Comparison of ENCODE assay signal across 26 cellular contexts in the genomic region with DNA sequence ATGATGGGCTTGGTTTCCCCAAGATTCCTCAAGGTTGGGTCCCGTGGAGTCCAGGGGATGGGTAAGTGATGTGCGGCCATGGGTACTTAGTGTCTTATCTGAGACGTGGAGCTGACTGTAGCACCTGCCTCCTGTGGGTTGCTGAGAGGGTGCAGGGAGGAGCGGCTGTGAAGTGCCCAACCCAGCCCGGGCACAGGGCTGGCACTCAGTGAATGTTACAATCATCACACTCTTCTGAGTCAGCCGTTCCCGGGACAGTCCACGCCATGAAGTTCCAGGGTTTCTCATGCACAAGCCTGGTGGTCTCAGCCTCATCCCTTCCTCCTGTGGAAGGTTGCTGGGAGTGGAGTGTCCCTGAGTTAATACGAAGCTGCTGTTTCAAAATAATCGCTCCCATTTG. TPM values are rescaled to one million over a fixed set of nuclear protein-coding genes. Genes with fewer than 3 reads are reported as not detected.
DNase-seq lines count a peak whose midpoint lies in the region; ATAC-seq and TF ChIP-seq lines count a peak whose summit lies in the region.
"Had no signal": no experiment of that assay in that cellular context is flagged by ENCODE, and none has a peak within 500 bp of the region (broad histone marks: within the 10 kb centered on the region; RNA-seq: fewer than 3 reads in every experiment).

No MANE protein-coding gene starts in this region.

- H3K27ac Mint-ChIP-seq in GM23338: no peak overlapping the region
- H3K27ac Mint-ChIP-seq: CD14-positive monocyte; CD8-positive, alpha-beta memory T cell; IgD-negative memory B cell had no signal

- H3K9me3 ChIP-seq in psoas muscle: no peaks in the 10 kb centered on the region
- H3K9me3 ChIP-seq: SJSA1 had no signal

- intact Hi-C loops in left ventricle myocardium superior (cut with micrococcal nuclease) (no loop called here), cardiac septum (cut with DNase I) (no loop called here), psoas muscle (cut with DNase I) (no loop called here)

- WGBS in psoas muscle, 3 donors: 65 to 70% (median 67%) methylated on average over 10 of the region's 10 CpGs

- H3K36me3 ChIP-seq in GM23338 (ENCODE audit: insufficient read depth): no peaks in the 10 kb centered on the region
- no peaks in the 10 kb centered on the region for H3K36me3 ChIP-seq in psoas muscle (ENCODE audit: insufficient read depth in 1 of 2, low read depth in 1 of 2)
- H3K36me3 ChIP-seq: SJSA1 had no signal

- H3K27ac ChIP-seq in cingulate gyrus (ENCODE audit: low read depth, low read length) (peak overlapping the region; percentile 88), substantia nigra (ENCODE audit: low read depth, low read length, poor library complexity, severe bottlenecking) (peak overlapping the region; percentile 97), GM23338 (ENCODE audit: low read depth) (no peak overlapping the region), psoas muscle (no peak overlapping the region)
- H3K27ac ChIP-seq: HL-60, KMS-11, PC-9, SJSA1 had no signal

- no peak overlapping the region for H2AFZ ChIP-seq in GM23338
- H2AFZ ChIP-seq: PC-9 had no signal

- peaks cover 19% of the 10 kb centered on the region for H3K27me3 Mint-ChIP-seq in GM23338 (ENCODE audit: insufficient read depth, low read depth, poor library complexity)

- no peaks in the 10 kb centered on the region for H4K20me1 ChIP-seq in GM23338 (replicated peaks; ENCODE audit: insufficient read depth)

- no peak overlapping the region for H3K4me3 Mint-ChIP-seq in GM23338
- H3K4me3 Mint-ChIP-seq: CD14-positive monocyte; CD8-positive, alpha-beta memory T cell; IgD-negative memory B cell had no signal

- H3K27me3 ChIP-seq in GM23338 (ENCODE audit: insufficient read depth): peaks cover 17% of the 10 kb centered on the region
- peaks cover 0 to 31% (median 12%) of the 10 kb centered on the region in 3 donors for H3K27me3 ChIP-seq in psoas muscle (ENCODE audit: insufficient read depth in 3 of 3, low read length in 2 of 3)

- ATAC-seq in left ventricle myocardium superior (peak; percentile 80), HG02763 (IDR thresholded peaks at IDR 0.05; ENCODE audit: unreplicated experiment) (no peak), GM23338 (no peak), psoas muscle (no peak)
- ATAC-seq: HCT116 had no signal

- H3K79me2 ChIP-seq in GM23338 (replicated peaks; ENCODE audit: insufficient read depth): no peaks in the 10 kb centered on the region

- peaks cover 16% of the 10 kb centered on the region for H3K4me1 Mint-ChIP-seq in GM23338
- H3K4me1 Mint-ChIP-seq: CD8-positive, alpha-beta memory T cell had no signal

- TF ChIP-seq CTCF in GM23338 (conservative IDR thresholded peaks at IDR 0.05; ENCODE audit: low read depth in 2 of 2) (no peak), psoas muscle (IDR thresholded peaks at IDR 0.05) (no peak)

- H3K9me2 ChIP-seq in GM23338 (ENCODE audit: insufficient read depth): no peaks in the 10 kb centered on the region

- no peaks in the 10 kb centered on the region for H3K9me3 Mint-ChIP-seq in GM23338
- H3K9me3 Mint-ChIP-seq: CD14-positive monocyte; CD8-positive, alpha-beta memory T cell; IgD-negative memory B cell had no signal

- H3K4me3 ChIP-seq in GM23338 (no peak overlapping the region), psoas muscle (no peak overlapping the region)
- H3K4me3 ChIP-seq: PC-9, SJSA1 had no signal

- peaks cover 9% of the 10 kb centered on the region for H3K4me1 ChIP-seq in GM23338 (ENCODE audit: insufficient read depth)
- no peaks in the 10 kb centered on the region for H3K4me1 ChIP-seq in psoas muscle
- H3K4me1 ChIP-seq: SJSA1 had no signal

- DNase-seq in left ventricle myocardium superior (no peak), cardiac septum (ENCODE audit: low spot score) (no peak), NCI-H510A (lab: John Stamatoyannopoulos, UW) (peak; percentile 29), substantia nigra (lab: John Stamatoyannopoulos, UW) (peak in 8 of 49 donors; percentile 5 to 46 (median 24)), GM23338 (ENCODE audit: low spot score) (no peak), psoas muscle (no peak)
- DNase-seq: CD8-positive, alpha-beta memory T cell; DMS 273 treated with DMSO at 0.1 percent for 48 hours; DND-41; MM.1S; NCI-H1048; NCI-H146; NCI-H1930; NCI-H2171; NCI-H226; NCI-H526 treated with DMSO at 0.1 percent for 48 hours; PC-9; Right ventricle myocardium superior had no signal

- H3F3A ChIP-seq in GM23338 (replicated peaks; ENCODE audit: low read depth): no peaks in the 10 kb centered on the region

- no peaks in the 10 kb centered on the region for H3K36me3 Mint-ChIP-seq in GM23338 (ENCODE audit: low read depth)
- H3K36me3 Mint-ChIP-seq: CD14-positive monocyte; CD8-positive, alpha-beta memory T cell; IgD-negative memory B cell had no signal

- no peak overlapping the region for H3K4me2 ChIP-seq in GM23338
- H3K4me2 ChIP-seq: KMS-11, PC-9 had no signal

TF ChIP-seq in GM23338, 12 proteins besides CTCF, POLR2A, EP300 and RAD21 (continues in another document):
- TF ChIP-seq, protein P1, sequence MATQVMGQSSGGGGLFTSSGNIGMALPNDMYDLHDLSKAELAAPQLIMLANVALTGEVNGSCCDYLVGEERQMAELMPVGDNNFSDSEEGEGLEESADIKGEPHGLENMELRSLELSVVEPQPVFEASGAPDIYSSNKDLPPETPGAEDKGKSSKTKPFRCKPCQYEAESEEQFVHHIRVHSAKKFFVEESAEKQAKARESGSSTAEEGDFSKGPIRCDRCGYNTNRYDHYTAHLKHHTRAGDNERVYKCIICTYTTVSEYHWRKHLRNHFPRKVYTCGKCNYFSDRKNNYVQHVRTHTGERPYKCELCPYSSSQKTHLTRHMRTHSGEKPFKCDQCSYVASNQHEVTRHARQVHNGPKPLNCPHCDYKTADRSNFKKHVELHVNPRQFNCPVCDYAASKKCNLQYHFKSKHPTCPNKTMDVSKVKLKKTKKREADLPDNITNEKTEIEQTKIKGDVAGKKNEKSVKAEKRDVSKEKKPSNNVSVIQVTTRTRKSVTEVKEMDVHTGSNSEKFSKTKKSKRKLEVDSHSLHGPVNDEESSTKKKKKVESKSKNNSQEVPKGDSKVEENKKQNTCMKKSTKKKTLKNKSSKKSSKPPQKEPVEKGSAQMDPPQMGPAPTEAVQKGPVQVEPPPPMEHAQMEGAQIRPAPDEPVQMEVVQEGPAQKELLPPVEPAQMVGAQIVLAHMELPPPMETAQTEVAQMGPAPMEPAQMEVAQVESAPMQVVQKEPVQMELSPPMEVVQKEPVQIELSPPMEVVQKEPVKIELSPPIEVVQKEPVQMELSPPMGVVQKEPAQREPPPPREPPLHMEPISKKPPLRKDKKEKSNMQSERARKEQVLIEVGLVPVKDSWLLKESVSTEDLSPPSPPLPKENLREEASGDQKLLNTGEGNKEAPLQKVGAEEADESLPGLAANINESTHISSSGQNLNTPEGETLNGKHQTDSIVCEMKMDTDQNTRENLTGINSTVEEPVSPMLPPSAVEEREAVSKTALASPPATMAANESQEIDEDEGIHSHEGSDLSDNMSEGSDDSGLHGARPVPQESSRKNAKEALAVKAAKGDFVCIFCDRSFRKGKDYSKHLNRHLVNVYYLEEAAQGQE (IDR thresholded peaks at IDR 0.05; ENCODE audit: unreplicated experiment): no peak
- TF ChIP-seq EZH2 (IDR thresholded peaks at IDR 0.05; ENCODE audit: low read depth, unreplicated experiment): no peak
- TF ChIP-seq EZH2phosphoT487 (IDR thresholded peaks at IDR 0.05; ENCODE audit: unreplicated experiment): no peak
- no peak for TF ChIP-seq POLR2AphosphoS5 (IDR thresholded peaks at IDR 0.05; ENCODE audit: low read depth)
- TF ChIP-seq CREB1 (CRISPR knock-in tag; IDR thresholded peaks at IDR 0.05; ENCODE audit: low read depth): no peak
- no peak for TF ChIP-seq NANOG (IDR thresholded peaks at IDR 0.05; ENCODE audit: borderline replicate concordance)
- no peak for TF ChIP-seq STAT1 (IDR thresholded peaks at IDR 0.05; ENCODE audit: unreplicated experiment)

RNA-seq across cellular contexts. Expression of a gene that starts 29.1 kb away (rescaled TPM):
- 1.9 TPM for total RNA-seq in left ventricle myocardium superior
- 7.7 TPM for total RNA-seq in cardiac septum
- 0.39 and 1.7 TPM in 2 replicates for total RNA-seq in GM23338 (2014; rRNA removed; shearing (Covaris generic))
- 0.42 and 0.99 TPM in 2 replicates for polyA plus RNA-seq in GM23338 (2016; fragmentation: Nextera tagmentation; extraction: Ambion mirVana)
- total RNA-seq in psoas muscle: 1 to 10 TPM in 1 of 4 donors, under 1 TPM in 3; 0.20 to 1.3 (median 0.44) TPM
- polyA plus RNA-seq in psoas muscle: under 1 TPM; 0.01 to 0.04 (median 0.03) TPM
- total RNA-seq: PC-9, SJSA1 had no signal

Comparison
In these comparisons a context has a peak if more than half of its experiments do, and no peak if none do; other contexts are left out.
1. H3K27ac ChIP-seq: peak in cingulate gyrus (single experiment) and substantia nigra (single experiment); none in GM23338 (single experiment) and psoas muscle (single experiment).